Comparison of ENCODE assay signal across 23 cellular contexts in genomic region chr5:58450018-58450417, GRCh38. TPM values are rescaled to one million over a fixed set of nuclear protein-coding genes. Genes with fewer than 3 reads are reported as not detected.
"Had no signal": no experiment of that assay in that cellular context is flagged by ENCODE, and none has a peak within 500 bp of the region (broad histone marks: within the 10 kb centered on the region; RNA-seq: fewer than 3 reads in every experiment).

No MANE protein-coding gene starts in this region.

- H3K36me3 ChIP-seq: neural progenitor cell had no signal

- H3K9me3 ChIP-seq: lower lobe of right lung, thoracic aorta, upper lobe of right lung had no signal

- H3K4me2 ChIP-seq: neural progenitor cell had no signal

- ATAC-seq: activated CD4-positive, CD25-positive, alpha-beta regulatory T cell treated with anti-CD3 and anti-CD28 coated beads, Interleukin-2, amount 50 U/mL, for 24 hours; activated naive CD8-positive, alpha-beta T cell treated with anti-CD3 and anti-CD28 coated beads, Interleukin-2, amount 50 U/mL, for 24 hours; left lobe of liver; lower lobe of right lung; naive thymus-derived CD8-positive, alpha-beta T cell; upper lobe of right lung had no signal

- H2AFZ ChIP-seq: neural progenitor cell had no signal

- FAIRE-seq: endometrium, frontal cortex, kidney had no signal

- H3K4me3 ChIP-seq: lower lobe of right lung, neural progenitor cell, spleen, thoracic aorta, upper lobe of right lung had no signal

- DNase-seq: activated CD4-positive, alpha-beta memory T cell treated with anti-CD3 and anti-CD28 coated beads, Interleukin-2, amount 10 ng/mL, durations not matched to agents 7 days and 5 days; activated CD4-positive, alpha-beta T cell treated with anti-CD3 and anti-CD28 coated beads, Interleukin-2, amount 10 ng/mL, durations not matched to agents 24 days and 14 days; activated effector memory CD4-positive, alpha-beta T cell treated with anti-CD3 and anti-CD28 coated beads, Interleukin-2, amount 50 U/mL, for 16 hours; activated naive CD4-positive, alpha-beta T cell treated with anti-CD3 and anti-CD28 coated beads, Interleukin-2, amount 50 U/mL, for 16 hours; activated naive CD8-positive, alpha-beta T cell treated with anti-CD3 and anti-CD28 coated beads, Interleukin-2, amount 50 U/mL, for 24 hours; effector CD4-positive, alpha-beta T cell; hippocampal formation; kidney; lower lobe of right lung; naive thymus-derived CD8-positive, alpha-beta T cell; posterior cingulate gyrus; spleen; stimulated activated CD4-positive, alpha-beta T cell treated with anti-CD3 and anti-CD28 coated beads, Interleukin-4, amount 100 ng/mL, for 1 hour; stimulated activated naive CD4-positive, alpha-beta T cell; T-helper 2 cell; upper lobe of right lung had no signal

- H3K9ac ChIP-seq: neural progenitor cell had no signal

- H3K4me1 ChIP-seq: neural progenitor cell, spleen had no signal

- H3K27ac ChIP-seq: lower lobe of right lung, neural progenitor cell, thoracic aorta, upper lobe of right lung, VCaP had no signal

- H3K27me3 ChIP-seq: neural progenitor cell, spleen, upper lobe of right lung had no signal

RNA-seq across cellular contexts. Expression of gene GAPT, which starts 41.2 kb away (rescaled TPM):
- total RNA-seq: activated CD4-positive, alpha-beta memory T cell treated with anti-CD3 and anti-CD28 coated beads, Interleukin-2, amount 10 ng/mL, durations not matched to agents 7 days and 5 days; activated CD4-positive, alpha-beta T cell treated with anti-CD3 and anti-CD28 coated beads, Interleukin-2, amount 10 ng/mL, durations not matched to agents 24 days and 14 days; frontal cortex had no signal
